ENCODE assay signal across 8 cellular contexts in the genomic region with DNA sequence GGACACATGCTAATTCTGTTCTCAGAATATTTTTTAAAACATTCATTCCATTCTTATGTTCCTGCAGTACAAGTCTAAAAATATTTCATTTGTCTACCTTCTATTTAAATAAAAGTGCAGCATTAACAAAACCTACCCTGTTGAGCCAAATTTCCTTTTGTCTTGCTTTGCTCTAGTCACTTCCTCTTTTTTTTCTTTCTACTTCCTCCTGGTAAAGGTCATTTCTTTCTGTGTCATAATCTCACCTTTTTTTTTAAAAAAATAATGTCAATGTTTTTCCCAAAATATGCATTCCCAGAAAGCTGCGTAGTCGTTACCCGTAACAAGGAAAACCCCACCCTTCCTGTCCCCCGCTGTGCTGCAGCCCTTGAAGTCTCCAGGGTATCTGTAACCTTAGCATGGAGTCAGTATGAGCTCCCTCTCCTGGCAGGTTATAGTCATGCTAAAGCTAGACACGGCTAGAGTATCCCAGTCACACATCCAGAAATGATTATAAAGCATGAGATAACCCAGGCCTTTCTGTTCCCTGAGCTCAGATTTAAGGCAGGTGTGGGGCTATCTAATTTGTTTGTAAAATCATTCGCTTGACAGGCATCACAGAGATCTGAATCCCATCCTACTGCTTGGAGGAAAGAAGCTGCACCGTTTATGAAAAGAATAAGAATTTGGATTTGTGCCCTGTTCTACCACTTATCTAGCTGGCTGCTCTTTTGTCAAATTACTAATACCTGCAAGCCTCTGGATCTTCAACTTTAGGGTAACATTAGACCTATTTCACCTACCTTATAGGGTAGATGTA. TPM values are rescaled to one million over a fixed set of nuclear protein-coding genes. Genes with fewer than 3 reads are reported as not detected.
DNase-seq lines count a peak whose midpoint lies in the region; FAIRE-seq and TF ChIP-seq lines count a peak whose summit lies in the region.

No MANE protein-coding gene starts in this region.

- TF ChIP-seq CTCF in ovary (IDR thresholded peaks at IDR 0.05), result peak in 1 of 3 donors; percentile 17

- no peak for FAIRE-seq in urothelium cell line (lab: Jason Lieb, UNC)

- no peak for TF ChIP-seq EP300 in ovary (IDR thresholded peaks at IDR 0.05)

- H3K27ac ChIP-seq in ovary, result no peak overlapping the region

- CTCF ChIA-PET in activated naive CD4-positive, alpha-beta T cell treated with anti-CD3 and anti-CD28 coated beads for 36 hours (lab: Charles Lee), result interaction anchor here (0.6 to 3.4 kb wide), 39 partner anchors 8 to 338 kb away, joined by 3 to 50 read pairs (median 4); a partner anchor contains a TSS

- peak overlapping the region; percentile 73 for H3K27ac Mint-ChIP-seq in activated naive CD4-positive, alpha-beta T cell treated with anti-CD3 and anti-CD28 coated beads for 36 hours

- H3K4me1 Mint-ChIP-seq in activated naive CD4-positive, alpha-beta T cell treated with anti-CD3 and anti-CD28 coated beads for 36 hours (ENCODE audit: low read depth), result peaks cover 19% of the 10 kb centered on the region

- intact Hi-C loops in activated naive CD4-positive, alpha-beta T cell treated with anti-CD3 and anti-CD28 coated beads for 36 hours (cut with micrococcal nuclease), result loop anchor here (1.0 to 2.0 kb wide), 8 partner anchors 17 to 338 kb away; a partner anchor contains a TSS
- intact Hi-C loops in head of caudate nucleus (cut with DNase I) (loop anchor here (2.0 to 5.0 kb wide), 2 partner anchors 36 to 125 kb away; a partner anchor contains a TSS), ovary (cut with DNase I) (loop anchor here in 2 of 4 donors (10.0 kb wide), 2 partner anchors 149 to 339 kb away; a partner anchor contains a TSS)

- no peaks in the 10 kb centered on the region for H3K9me3 Mint-ChIP-seq in activated naive CD4-positive, alpha-beta T cell treated with anti-CD3 and anti-CD28 coated beads for 36 hours

- WGBS in ovary, 3 donors, result 38 to 41% (median 39%) methylated on average over 7 of the region's 7 CpGs

- no peaks in the 10 kb centered on the region for H3K36me3 ChIP-seq in ovary

- H3K27me3 Mint-ChIP-seq in activated naive CD4-positive, alpha-beta T cell treated with anti-CD3 and anti-CD28 coated beads for 36 hours (ENCODE audit: low read depth), result no peaks in the 10 kb centered on the region

- H3K4me1 ChIP-seq in ovary (ENCODE audit: insufficient read depth), result peaks cover 6% of the 10 kb centered on the region

- H3K4me3 ChIP-seq in GM08714 (ENCODE audit: low read length) (peak overlapping the region; percentile 57; the same call in 1 of the 2 replicates), ovary (no peak overlapping the region)

- H3K27me3 ChIP-seq in ovary, result no peaks in the 10 kb centered on the region

- H3K4me3 Mint-ChIP-seq in activated naive CD4-positive, alpha-beta T cell treated with anti-CD3 and anti-CD28 coated beads for 36 hours, result peak overlapping the region; percentile 52

- peak; percentile 86 for DNase-seq in HCEC 1CT
- peak; percentile 83 for DNase-seq in LoVo (ENCODE audit: low spot score)
- peak; percentile 53 to 81 for DNase-seq in SHP77 (lab: John Stamatoyannopoulos, UW)
- peak; percentile 74 for DNase-seq in activated naive CD4-positive, alpha-beta T cell treated with anti-CD3 and anti-CD28 coated beads for 36 hours
- peak; percentile 14 to 90 (median 70) for DNase-seq in head of caudate nucleus
- DNase-seq in ovary, result peak in 4 of 5 donors; percentile 28 to 54 (median 46)
- DNase-seq in urothelium cell line (ENCODE audit: low spot score), result peak; percentile 81

- H3K9me3 ChIP-seq in ovary, result no peaks in the 10 kb centered on the region

- TF ChIP-seq POLR2A in ovary (IDR thresholded peaks at IDR 0.05), result no peak

- no peaks in the 10 kb centered on the region for H3K36me3 Mint-ChIP-seq in activated naive CD4-positive, alpha-beta T cell treated with anti-CD3 and anti-CD28 coated beads for 36 hours (ENCODE audit: low read depth)

RNA-seq across cellular contexts. Expression of a gene that starts 51.1 kb away (rescaled TPM):
- 10 to 100 TPM; 60.4 to 61.0 TPM for total RNA-seq in activated naive CD4-positive, alpha-beta T cell treated with anti-CD3 and anti-CD28 coated beads for 36 hours
- total RNA-seq in ovary, result 10 to 100 TPM; 16.2 to 29.4 (median 17.4) TPM
- 10 to 100 TPM; 17.0 to 17.2 TPM for polyA plus RNA-seq in ovary
